In genomic region chr11:29963068-29963467, GRCh38 we compare ENCODE assay signal across 9 cellular contexts. TPM values are rescaled to one million over a fixed set of nuclear protein-coding genes. Genes with fewer than 3 reads are reported as not detected.
"Had no signal": no experiment of that assay in that cellular context is flagged by ENCODE, and none has a peak within 500 bp of the region (broad histone marks: within the 10 kb centered on the region; RNA-seq: fewer than 3 reads in every experiment).

No MANE protein-coding gene starts in this region.

- H3K9me3 ChIP-seq: HAP-1 had no signal

- H3K36me3 ChIP-seq: HAP-1 had no signal

- ATAC-seq: HCT116 had no signal

- H3K4me3 ChIP-seq: GM23248, GM23338, HAP-1 had no signal

- H3K27ac ChIP-seq: GM23248 had no signal

- DNase-seq: GM23248, GOT3, H9, HCEC 1CT, HFFc6 had no signal

RNA-seq across cellular contexts. Expression of gene KCNA4, which starts 53.8 kb away (rescaled TPM):
- total RNA-seq: GM23338, H1, H9, HFFc6 had no signal
- polyA plus RNA-seq: GM23248, GM23338, H1 had no signal
